Comparison of ENCODE assay signal across 8 cellular contexts in the genomic region with DNA sequence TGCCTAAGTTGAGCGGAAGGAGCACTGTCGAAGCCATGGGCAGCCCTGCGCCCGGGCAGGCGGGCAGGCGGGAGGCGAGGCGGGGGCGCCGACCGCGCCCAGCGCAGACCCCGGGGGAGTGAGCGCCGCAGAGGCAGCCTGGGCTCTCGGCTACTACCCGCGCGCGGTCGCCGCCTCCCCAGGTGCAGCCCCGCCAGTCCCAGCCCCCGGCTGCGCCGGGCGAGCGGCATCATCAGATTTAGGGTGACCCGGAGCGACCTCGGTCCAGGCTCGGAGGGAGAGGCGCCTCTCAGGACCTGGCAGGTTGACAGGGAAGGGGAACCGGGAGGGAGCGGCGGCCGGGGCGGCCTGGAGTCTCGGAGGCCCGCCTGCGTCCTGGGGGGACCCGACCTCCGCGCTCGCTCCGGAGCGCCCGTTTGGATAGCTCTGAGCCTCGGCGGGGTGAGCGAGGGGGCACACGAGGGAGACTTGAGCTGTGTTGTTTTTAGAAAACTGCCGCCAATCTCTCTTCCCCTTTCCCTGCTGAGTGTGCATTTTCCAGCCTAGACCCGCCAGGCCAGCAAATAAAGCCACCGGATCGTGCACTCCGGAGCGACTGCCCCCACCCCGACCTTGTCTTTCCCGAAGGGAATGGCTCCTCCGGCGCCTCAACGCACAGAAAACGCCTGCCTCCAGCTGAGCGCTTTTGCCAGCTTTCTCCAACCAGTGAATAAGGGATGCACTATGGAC. TPM values are rescaled to one million over a fixed set of nuclear protein-coding genes. Genes with fewer than 3 reads are reported as not detected.
DNase-seq lines count a peak whose midpoint lies in the region; ATAC-seq, FAIRE-seq and TF ChIP-seq lines count a peak whose summit lies in the region.

No MANE protein-coding gene starts in this region.

- peak overlapping the region; percentile 90 for H3K4me3 ChIP-seq in BE2C (ENCODE audit: low read depth, low read length)
- peak overlapping the region; percentile 92 for H3K4me3 ChIP-seq in hepatocyte

- peak; percentile 82 for FAIRE-seq in HTR-8/SVneo (lab: Jason Lieb, UNC)

- peak; percentile 47 for DNase-seq in BE2C
- peak; percentile 41 for DNase-seq in HTR-8/SVneo (ENCODE audit: insufficient read length, low spot score)
- DNase-seq in anterior cingulate cortex (lab: John Stamatoyannopoulos, UW), result peak in 31 of 58 donors; percentile 9 to 66 (median 32)
- DNase-seq in hepatocyte (ENCODE audit: low spot score), result peak; percentile 53
- DNase-seq in retina, result peak; percentile 86
- DNase-seq in GM19238 (ENCODE audit: insufficient read length, low spot score), result no peak
- no peak for DNase-seq in activated CD4-positive, alpha-beta T cell treated with anti-CD3 and anti-CD28 coated beads, Interleukin-2, amount 50 U/mL, for 4 hours

- H3K79me2 ChIP-seq in hepatocyte, result peaks cover 28% of the 10 kb centered on the region

- H3K27me3 ChIP-seq in BE2C, result no peaks in the 10 kb centered on the region
- H3K27me3 ChIP-seq in hepatocyte, result no peaks in the 10 kb centered on the region

- H4K20me1 ChIP-seq in hepatocyte (ENCODE audit: insufficient read depth, poor library complexity, severe bottlenecking), result no peaks in the 10 kb centered on the region

- H3K27ac ChIP-seq in hepatocyte, result peak overlapping the region; percentile 93

- H3K36me3 ChIP-seq in BE2C (no peaks in the 10 kb centered on the region), hepatocyte (replicated peaks; ENCODE audit: insufficient read depth, low read depth) (no peaks in the 10 kb centered on the region)

- no peak for ATAC-seq in HG03135 (IDR thresholded peaks at IDR 0.05; ENCODE audit: unreplicated experiment)

- no peaks in the 10 kb centered on the region for H3K4me1 ChIP-seq in BE2C
- H3K4me1 ChIP-seq in hepatocyte (ENCODE audit: insufficient read depth), result peaks cover 10% of the 10 kb centered on the region

- no peaks in the 10 kb centered on the region for H3K9me3 ChIP-seq in BE2C
- no peaks in the 10 kb centered on the region for H3K9me3 ChIP-seq in hepatocyte (ENCODE audit: low read depth)

- TF ChIP-seq CTCF in BE2C (IDR thresholded peaks at IDR 0.05; ENCODE audit: low read depth, low read length) (no peak), hepatocyte (IDR thresholded peaks at IDR 0.05; ENCODE audit: poor library complexity) (no peak)

- H2AFZ ChIP-seq in hepatocyte, result peak overlapping the region; percentile 75

- H3K4me2 ChIP-seq in hepatocyte, result peak overlapping the region; percentile 99

- no peaks in the 10 kb centered on the region for H3K9me2 ChIP-seq in hepatocyte (replicated peaks; ENCODE audit: insufficient read depth)

- under 1% methylated on average over 60 of the region's 66 CpGs for WGBS in hepatocyte (ENCODE audit: low lambda C conversion rate, missing lambda C conversion rate)

RNA-seq across cellular contexts. Expression of a gene that starts 2.3 kb away (rescaled TPM):
- 56.6 TPM for polyA plus RNA-seq in BE2C (2012; ENCODE audit: insufficient read depth, insufficient read length, low read depth)
- total RNA-seq in hepatocyte, result 44.5 and 46.9 TPM in 2 replicates
- 32.2 and 35.3 TPM in 2 replicates for polyA plus RNA-seq in hepatocyte

Comparison
In these comparisons a context has a peak if more than half of its experiments do, and no peak if none do; other contexts are left out.
1. DNase-seq: peak in BE2C (single experiment), HTR-8/SVneo (single experiment), anterior cingulate cortex (31 of 58), hepatocyte (single experiment) and retina (single experiment); none in GM19238 (single experiment) and activated CD4-positive, alpha-beta T cell treated with anti-CD3 and anti-CD28 coated beads, Interleukin-2, amount 50 U/mL, for 4 hours (0 of 2).